1 cellular context compared by ENCODE assay signal in the genomic region with DNA sequence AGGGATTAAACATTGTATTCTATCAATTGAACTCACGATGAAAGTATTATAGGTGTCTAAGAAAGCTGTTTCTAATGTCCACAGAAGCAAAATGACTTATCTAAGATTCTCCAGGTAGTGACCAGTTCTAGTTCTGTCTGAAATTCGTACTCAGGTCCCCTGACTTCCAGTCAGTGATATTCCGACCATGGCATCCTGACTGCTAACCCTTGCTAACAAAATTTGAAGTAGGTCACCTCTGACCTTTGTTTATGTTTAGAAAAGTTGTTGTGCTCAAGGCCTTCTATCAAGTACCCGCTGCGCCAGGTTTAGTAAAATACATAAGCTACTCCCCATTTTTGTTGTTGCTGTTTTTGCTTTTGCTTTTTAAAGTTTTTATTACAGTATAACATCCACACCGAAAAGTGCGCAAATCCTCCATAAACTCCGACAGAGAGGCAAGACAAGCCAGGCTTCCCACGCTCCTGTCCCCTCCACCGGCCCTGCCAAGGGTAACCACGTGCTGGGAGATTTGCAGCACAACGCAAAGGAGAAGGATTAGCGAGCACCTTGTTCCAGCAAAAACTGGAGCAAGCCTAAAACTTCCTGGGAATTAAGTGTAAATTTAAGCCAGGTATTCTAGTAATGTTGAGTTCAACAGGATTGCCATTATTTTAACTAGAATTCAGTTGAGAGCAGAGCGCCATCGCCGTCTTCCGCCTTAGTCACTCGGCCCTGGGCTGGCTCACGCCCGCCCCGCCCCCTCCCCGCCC.
TF ChIP-seq lines count a peak whose summit lies in the region.

No MANE protein-coding gene starts in this region.

TF ChIP-seq in HepG2, 621 proteins besides CTCF, POLR2A, EP300 and RAD21 (continued from another document and continues in another):
- TF ChIP-seq, protein P1, sequence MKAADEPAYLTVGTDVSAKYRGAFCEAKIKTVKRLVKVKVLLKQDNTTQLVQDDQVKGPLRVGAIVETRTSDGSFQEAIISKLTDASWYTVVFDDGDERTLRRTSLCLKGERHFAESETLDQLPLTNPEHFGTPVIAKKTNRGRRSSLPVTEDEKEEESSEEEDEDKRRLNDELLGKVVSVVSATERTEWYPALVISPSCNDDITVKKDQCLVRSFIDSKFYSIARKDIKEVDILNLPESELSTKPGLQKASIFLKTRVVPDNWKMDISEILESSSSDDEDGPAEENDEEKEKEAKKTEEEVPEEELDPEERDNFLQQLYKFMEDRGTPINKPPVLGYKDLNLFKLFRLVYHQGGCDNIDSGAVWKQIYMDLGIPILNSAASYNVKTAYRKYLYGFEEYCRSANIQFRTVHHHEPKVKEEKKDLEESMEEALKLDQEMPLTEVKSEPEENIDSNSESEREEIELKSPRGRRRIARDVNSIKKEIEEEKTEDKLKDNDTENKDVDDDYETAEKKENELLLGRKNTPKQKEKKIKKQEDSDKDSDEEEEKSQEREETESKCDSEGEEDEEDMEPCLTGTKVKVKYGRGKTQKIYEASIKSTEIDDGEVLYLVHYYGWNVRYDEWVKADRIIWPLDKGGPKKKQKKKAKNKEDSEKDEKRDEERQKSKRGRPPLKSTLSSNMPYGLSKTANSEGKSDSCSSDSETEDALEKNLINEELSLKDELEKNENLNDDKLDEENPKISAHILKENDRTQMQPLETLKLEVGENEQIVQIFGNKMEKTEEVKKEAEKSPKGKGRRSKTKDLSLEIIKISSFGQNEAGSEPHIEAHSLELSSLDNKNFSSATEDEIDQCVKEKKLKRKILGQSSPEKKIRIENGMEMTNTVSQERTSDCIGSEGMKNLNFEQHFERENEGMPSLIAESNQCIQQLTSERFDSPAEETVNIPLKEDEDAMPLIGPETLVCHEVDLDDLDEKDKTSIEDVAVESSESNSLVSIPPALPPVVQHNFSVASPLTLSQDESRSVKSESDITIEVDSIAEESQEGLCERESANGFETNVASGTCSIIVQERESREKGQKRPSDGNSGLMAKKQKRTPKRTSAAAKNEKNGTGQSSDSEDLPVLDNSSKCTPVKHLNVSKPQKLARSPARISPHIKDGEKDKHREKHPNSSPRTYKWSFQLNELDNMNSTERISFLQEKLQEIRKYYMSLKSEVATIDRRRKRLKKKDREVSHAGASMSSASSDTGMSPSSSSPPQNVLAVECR (CRISPR knock-in tag; IDR thresholded peaks at IDR 0.05; ENCODE audit: borderline replicate concordance) = peak; percentile 79
- TF ChIP-seq ARNT (IDR thresholded peaks at IDR 0.05) (no peak), ZC3H13 (CRISPR knock-in tag; IDR thresholded peaks at IDR 0.05) (0 out of 2 replicates have a peak, but pooled peaks have one; percentile 43), POLR2AphosphoS5 (IDR thresholded peaks at IDR 0.05; ENCODE audit: low read depth, low read length) (peak; percentile 88), ZNF329 (CRISPR knock-in tag; IDR thresholded peaks at IDR 0.05; ENCODE audit: low read depth) (no peak), SIN3A (IDR thresholded peaks at IDR 0.05; ENCODE audit: borderline replicate concordance, low read depth, low read length) (no peak; the same call in 1 of the 2 replicates), BCL6 (CRISPR knock-in tag; IDR thresholded peaks at IDR 0.05) (0 out of 2 replicates have a peak, but pooled peaks have one; percentile 9), KLF13 (CRISPR knock-in tag; IDR thresholded peaks at IDR 0.05) (no peak), ZMAT3 (CRISPR knock-in tag; conservative IDR thresholded peaks at IDR 0.05) (no peak; the same call in 1 of the 2 replicates), ZNF709 (CRISPR knock-in tag; IDR thresholded peaks at IDR 0.05) (no peak; the same call in 1 of the 2 replicates), ZBTB7B (CRISPR knock-in tag; IDR thresholded peaks at IDR 0.05) (no peak), SP140L (CRISPR knock-in tag; IDR thresholded peaks at IDR 0.05; ENCODE audit: borderline replicate concordance) (0 out of 2 replicates have a peak, but pooled peaks have one; percentile 67), ZFYVE20 (CRISPR knock-in tag; IDR thresholded peaks at IDR 0.05; ENCODE audit: borderline replicate concordance, low read depth) (0 out of 2 replicates have a peak, but pooled peaks have one; percentile 44), FOSL1 (CRISPR knock-in tag; IDR thresholded peaks at IDR 0.05; ENCODE audit: borderline replicate concordance) (no peak), ZNF660 (CRISPR knock-in tag; IDR thresholded peaks at IDR 0.05; ENCODE audit: borderline replicate concordance, low read depth) (no peak), ZNF292 (CRISPR knock-in tag; IDR thresholded peaks at IDR 0.05; ENCODE audit: borderline replicate concordance, low read depth) (no peak), ZNF30 (CRISPR knock-in tag; IDR thresholded peaks at IDR 0.05) (0 out of 2 replicates have a peak, but pooled peaks have one; percentile 82)
- TF ChIP-seq, protein P2, sequence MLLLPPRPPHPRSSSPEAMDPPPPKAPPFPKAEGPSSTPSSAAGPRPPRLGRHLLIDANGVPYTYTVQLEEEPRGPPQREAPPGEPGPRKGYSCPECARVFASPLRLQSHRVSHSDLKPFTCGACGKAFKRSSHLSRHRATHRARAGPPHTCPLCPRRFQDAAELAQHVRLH (CRISPR knock-in tag; IDR thresholded peaks at IDR 0.05; ENCODE audit: borderline replicate concordance, low read depth) = peak; percentile 92; the same call in 1 of the 2 replicates
- TF ChIP-seq, protein P3, sequence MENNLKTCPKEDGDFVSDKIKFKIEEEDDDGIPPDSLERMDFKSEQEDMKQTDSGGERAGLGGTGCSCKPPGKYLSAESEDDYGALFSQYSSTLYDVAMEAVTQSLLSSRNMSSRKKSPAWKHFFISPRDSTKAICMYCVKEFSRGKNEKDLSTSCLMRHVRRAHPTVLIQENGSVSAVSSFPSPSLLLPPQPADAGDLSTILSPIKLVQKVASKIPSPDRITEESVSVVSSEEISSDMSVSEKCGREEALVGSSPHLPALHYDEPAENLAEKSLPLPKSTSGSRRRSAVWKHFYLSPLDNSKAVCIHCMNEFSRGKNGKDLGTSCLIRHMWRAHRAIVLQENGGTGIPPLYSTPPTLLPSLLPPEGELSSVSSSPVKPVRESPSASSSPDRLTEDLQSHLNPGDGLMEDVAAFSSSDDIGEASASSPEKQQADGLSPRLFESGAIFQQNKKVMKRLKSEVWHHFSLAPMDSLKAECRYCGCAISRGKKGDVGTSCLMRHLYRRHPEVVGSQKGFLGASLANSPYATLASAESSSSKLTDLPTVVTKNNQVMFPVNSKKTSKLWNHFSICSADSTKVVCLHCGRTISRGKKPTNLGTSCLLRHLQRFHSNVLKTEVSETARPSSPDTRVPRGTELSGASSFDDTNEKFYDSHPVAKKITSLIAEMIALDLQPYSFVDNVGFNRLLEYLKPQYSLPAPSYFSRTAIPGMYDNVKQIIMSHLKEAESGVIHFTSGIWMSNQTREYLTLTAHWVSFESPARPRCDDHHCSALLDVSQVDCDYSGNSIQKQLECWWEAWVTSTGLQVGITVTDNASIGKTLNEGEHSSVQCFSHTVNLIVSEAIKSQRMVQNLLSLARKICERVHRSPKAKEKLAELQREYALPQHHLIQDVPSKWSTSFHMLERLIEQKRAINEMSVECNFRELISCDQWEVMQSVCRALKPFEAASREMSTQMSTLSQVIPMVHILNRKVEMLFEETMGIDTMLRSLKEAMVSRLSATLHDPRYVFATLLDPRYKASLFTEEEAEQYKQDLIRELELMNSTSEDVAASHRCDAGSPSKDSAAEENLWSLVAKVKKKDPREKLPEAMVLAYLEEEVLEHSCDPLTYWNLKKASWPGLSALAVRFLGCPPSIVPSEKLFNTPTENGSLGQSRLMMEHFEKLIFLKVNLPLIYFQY (CRISPR knock-in tag; IDR thresholded peaks at IDR 0.05; ENCODE audit: borderline replicate concordance) = peak; percentile 78; the same call in 1 of the 2 replicates
- TF ChIP-seq, protein P4, sequence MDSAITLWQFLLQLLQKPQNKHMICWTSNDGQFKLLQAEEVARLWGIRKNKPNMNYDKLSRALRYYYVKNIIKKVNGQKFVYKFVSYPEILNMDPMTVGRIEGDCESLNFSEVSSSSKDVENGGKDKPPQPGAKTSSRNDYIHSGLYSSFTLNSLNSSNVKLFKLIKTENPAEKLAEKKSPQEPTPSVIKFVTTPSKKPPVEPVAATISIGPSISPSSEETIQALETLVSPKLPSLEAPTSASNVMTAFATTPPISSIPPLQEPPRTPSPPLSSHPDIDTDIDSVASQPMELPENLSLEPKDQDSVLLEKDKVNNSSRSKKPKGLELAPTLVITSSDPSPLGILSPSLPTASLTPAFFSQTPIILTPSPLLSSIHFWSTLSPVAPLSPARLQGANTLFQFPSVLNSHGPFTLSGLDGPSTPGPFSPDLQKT (CRISPR knock-in tag; IDR thresholded peaks at IDR 0.05; ENCODE audit: borderline replicate concordance) = no peak
- TF ChIP-seq, protein P5, sequence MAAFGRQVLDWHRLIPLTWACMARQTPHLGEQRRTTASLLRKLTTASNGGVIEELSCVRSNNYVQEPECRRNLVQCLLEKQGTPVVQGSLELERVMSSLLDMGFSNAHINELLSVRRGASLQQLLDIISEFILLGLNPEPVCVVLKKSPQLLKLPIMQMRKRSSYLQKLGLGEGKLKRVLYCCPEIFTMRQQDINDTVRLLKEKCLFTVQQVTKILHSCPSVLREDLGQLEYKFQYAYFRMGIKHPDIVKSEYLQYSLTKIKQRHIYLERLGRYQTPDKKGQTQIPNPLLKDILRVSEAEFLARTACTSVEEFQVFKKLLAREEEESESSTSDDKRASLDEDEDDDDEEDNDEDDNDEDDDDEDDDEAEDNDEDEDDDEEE (CRISPR knock-in tag; IDR thresholded peaks at IDR 0.05) = peak; percentile 86; the same call in 1 of the 2 replicates
- TF ChIP-seq, protein P6, sequence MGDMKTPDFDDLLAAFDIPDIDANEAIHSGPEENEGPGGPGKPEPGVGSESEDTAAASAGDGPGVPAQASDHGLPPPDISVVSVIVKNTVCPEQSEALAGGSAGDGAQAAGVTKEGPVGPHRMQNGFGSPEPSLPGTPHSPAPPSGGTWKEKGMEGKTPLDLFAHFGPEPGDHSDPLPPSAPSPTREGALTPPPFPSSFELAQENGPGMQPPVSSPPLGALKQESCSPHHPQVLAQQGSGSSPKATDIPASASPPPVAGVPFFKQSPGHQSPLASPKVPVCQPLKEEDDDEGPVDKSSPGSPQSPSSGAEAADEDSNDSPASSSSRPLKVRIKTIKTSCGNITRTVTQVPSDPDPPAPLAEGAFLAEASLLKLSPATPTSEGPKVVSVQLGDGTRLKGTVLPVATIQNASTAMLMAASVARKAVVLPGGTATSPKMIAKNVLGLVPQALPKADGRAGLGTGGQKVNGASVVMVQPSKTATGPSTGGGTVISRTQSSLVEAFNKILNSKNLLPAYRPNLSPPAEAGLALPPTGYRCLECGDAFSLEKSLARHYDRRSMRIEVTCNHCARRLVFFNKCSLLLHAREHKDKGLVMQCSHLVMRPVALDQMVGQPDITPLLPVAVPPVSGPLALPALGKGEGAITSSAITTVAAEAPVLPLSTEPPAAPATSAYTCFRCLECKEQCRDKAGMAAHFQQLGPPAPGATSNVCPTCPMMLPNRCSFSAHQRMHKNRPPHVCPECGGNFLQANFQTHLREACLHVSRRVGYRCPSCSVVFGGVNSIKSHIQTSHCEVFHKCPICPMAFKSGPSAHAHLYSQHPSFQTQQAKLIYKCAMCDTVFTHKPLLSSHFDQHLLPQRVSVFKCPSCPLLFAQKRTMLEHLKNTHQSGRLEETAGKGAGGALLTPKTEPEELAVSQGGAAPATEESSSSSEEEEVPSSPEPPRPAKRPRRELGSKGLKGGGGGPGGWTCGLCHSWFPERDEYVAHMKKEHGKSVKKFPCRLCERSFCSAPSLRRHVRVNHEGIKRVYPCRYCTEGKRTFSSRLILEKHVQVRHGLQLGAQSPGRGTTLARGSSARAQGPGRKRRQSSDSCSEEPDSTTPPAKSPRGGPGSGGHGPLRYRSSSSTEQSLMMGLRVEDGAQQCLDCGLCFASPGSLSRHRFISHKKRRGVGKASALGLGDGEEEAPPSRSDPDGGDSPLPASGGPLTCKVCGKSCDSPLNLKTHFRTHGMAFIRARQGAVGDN (CRISPR knock-in tag; IDR thresholded peaks at IDR 0.05) = peak; percentile 90
- TF ChIP-seq, protein P7, sequence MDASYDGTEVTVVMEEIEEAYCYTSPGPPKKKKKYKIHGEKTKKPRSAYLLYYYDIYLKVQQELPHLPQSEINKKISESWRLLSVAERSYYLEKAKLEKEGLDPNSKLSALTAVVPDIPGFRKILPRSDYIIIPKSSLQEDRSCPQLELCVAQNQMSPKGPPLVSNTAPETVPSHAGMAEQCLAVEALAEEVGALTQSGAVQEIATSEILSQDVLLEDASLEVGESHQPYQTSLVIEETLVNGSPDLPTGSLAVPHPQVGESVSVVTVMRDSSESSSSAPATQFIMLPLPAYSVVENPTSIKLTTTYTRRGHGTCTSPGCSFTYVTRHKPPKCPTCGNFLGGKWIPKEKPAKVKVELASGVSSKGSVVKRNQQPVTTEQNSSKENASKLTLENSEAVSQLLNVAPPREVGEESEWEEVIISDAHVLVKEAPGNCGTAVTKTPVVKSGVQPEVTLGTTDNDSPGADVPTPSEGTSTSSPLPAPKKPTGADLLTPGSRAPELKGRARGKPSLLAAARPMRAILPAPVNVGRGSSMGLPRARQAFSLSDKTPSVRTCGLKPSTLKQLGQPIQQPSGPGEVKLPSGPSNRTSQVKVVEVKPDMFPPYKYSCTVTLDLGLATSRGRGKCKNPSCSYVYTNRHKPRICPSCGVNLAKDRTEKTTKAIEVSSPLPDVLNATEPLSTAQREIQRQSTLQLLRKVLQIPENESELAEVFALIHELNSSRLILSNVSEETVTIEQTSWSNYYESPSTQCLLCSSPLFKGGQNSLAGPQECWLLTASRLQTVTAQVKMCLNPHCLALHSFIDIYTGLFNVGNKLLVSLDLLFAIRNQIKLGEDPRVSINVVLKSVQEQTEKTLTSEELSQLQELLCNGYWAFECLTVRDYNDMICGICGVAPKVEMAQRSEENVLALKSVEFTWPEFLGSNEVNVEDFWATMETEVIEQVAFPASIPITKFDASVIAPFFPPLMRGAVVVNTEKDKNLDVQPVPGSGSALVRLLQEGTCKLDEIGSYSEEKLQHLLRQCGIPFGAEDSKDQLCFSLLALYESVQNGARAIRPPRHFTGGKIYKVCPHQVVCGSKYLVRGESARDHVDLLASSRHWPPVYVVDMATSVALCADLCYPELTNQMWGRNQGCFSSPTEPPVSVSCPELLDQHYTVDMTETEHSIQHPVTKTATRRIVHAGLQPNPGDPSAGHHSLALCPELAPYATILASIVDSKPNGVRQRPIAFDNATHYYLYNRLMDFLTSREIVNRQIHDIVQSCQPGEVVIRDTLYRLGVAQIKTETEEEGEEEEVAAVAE (CRISPR knock-in tag; IDR thresholded peaks at IDR 0.05; ENCODE audit: borderline replicate concordance) = peak; percentile 38; the same call in 1 of the 2 replicates
- TF ChIP-seq, protein P8, sequence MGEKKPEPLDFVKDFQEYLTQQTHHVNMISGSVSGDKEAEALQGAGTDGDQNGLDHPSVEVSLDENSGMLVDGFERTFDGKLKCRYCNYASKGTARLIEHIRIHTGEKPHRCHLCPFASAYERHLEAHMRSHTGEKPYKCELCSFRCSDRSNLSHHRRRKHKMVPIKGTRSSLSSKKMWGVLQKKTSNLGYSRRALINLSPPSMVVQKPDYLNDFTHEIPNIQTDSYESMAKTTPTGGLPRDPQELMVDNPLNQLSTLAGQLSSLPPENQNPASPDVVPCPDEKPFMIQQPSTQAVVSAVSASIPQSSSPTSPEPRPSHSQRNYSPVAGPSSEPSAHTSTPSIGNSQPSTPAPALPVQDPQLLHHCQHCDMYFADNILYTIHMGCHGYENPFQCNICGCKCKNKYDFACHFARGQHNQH (CRISPR knock-in tag; IDR thresholded peaks at IDR 0.05) = peak; percentile 67
- TF ChIP-seq, protein P9, sequence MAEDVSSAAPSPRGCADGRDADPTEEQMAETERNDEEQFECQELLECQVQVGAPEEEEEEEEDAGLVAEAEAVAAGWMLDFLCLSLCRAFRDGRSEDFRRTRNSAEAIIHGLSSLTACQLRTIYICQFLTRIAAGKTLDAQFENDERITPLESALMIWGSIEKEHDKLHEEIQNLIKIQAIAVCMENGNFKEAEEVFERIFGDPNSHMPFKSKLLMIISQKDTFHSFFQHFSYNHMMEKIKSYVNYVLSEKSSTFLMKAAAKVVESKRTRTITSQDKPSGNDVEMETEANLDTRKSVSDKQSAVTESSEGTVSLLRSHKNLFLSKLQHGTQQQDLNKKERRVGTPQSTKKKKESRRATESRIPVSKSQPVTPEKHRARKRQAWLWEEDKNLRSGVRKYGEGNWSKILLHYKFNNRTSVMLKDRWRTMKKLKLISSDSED (CRISPR knock-in tag; IDR thresholded peaks at IDR 0.05) = no peak
